ENCODE assay signal across 15 cellular contexts in genomic region chr10:44636625-44637024, GRCh38.
A peak's percentile ranks its signal among the peaks of the same experiment; 100 is the strongest.
DNase-seq lines count a peak whose midpoint lies in the region; ATAC-seq and TF ChIP-seq lines count a peak whose summit lies in the region.
"Had no signal": no experiment of that assay in that cellular context is flagged by ENCODE, and none has a peak within 500 bp of the region (broad histone marks: within the 10 kb centered on the region; RNA-seq: fewer than 3 reads in every experiment).

No MANE protein-coding gene starts in this region.

- TF ChIP-seq CTCF in LNCaP clone FGC (IDR thresholded peaks at IDR 0.05; ENCODE audit: control insufficient read depth, extremely low read depth, insufficient read depth), result no peak

- no peak overlapping the region for H3K4me3 ChIP-seq in LNCaP clone FGC (ENCODE audit: low read depth, low read length)
- H3K4me3 ChIP-seq: GM12878, GM23338 had no signal

- intact Hi-C loops in left colon (cut with DNase I, micrococcal nuclease), result no loop called here

- DNase-seq in DMS53 (lab: John Stamatoyannopoulos, UW), result peak; percentile 29
- no peak for DNase-seq in DMS53 treated with DMSO at 0.1 percent for 48 hours (lab: John Stamatoyannopoulos, UW; ENCODE audit: unreplicated experiment)
- peak; percentile 97 for DNase-seq in LNCaP clone FGC (ENCODE audit: low read depth)
- no peak for DNase-seq in left colon
- DNase-seq in stimulated activated CD4-positive, alpha-beta T cell treated with anti-CD3 and anti-CD28 coated beads, Interleukin-4, amount 100 ng/mL, for 1 hour, result no peak
- no peak for DNase-seq in NCI-H748 (lab: John Stamatoyannopoulos, UW; ENCODE audit: unreplicated experiment)
- DNase-seq: CD8-positive, alpha-beta T cell; COR-L47; DMS79; H7; IMR-90; KBM-7 had no signal

- ATAC-seq in left colon, result peak; percentile 72
- no peak for ATAC-seq in GM21515 (IDR thresholded peaks at IDR 0.05; ENCODE audit: unreplicated experiment)
- ATAC-seq: CD8-positive, alpha-beta T cell; GM12878; GM23338 had no signal

Comparison
In these comparisons a context has a peak if more than half of its experiments do, and no peak if none do; other contexts are left out.
1. DNase-seq: peak in DMS53 (single experiment) and LNCaP clone FGC (single experiment); none in DMS53 treated with DMSO at 0.1 percent for 48 hours (single experiment), left colon (0 of 2), stimulated activated CD4-positive, alpha-beta T cell treated with anti-CD3 and anti-CD28 coated beads, Interleukin-4, amount 100 ng/mL, for 1 hour (single experiment) and NCI-H748 (single experiment).